30 cellular contexts compared by ENCODE assay signal in the genomic region with DNA sequence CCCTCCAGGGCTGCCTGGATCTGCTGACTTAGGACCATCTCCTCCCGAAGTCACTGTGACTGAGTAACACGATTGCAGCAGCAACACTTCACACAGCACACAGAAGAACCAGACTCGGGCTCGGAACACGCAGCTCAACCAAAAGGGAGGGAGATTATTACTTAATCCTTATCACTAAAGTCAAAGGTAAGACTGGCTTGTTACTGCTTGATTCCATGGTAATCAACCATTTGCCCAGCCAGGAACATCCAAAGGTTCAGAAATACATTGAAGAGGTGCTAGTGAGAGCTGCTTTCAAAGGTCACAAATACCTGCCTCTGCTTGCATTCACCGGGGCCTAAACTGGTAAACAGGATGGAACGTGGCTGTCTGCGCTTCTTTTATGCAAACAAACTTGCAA. TPM values are rescaled to one million over a fixed set of nuclear protein-coding genes. Genes with fewer than 3 reads are reported as not detected.
A peak's percentile ranks its signal among the peaks of the same experiment; 100 is the strongest.
DNase-seq lines count a peak whose midpoint lies in the region; ATAC-seq and TF ChIP-seq lines count a peak whose summit lies in the region.
"Had no signal": no experiment of that assay in that cellular context is flagged by ENCODE, and none has a peak within 500 bp of the region (broad histone marks: within the 10 kb centered on the region; RNA-seq: fewer than 3 reads in every experiment).

No MANE protein-coding gene starts in this region.

- H2AFZ ChIP-seq in PC-3 (ENCODE audit: low read length): no peak overlapping the region

- H3K4me3 ChIP-seq in PC-3 (ENCODE audit: low read length) (peak overlapping the region; percentile 29; the same call in 1 of the 2 replicates), lower lobe of right lung (no peak overlapping the region), suprapubic skin (no peak overlapping the region), heart right ventricle (no peak overlapping the region)
- H3K4me3 ChIP-seq: BLaER1 had no signal

- POLR2A ChIA-PET in PC-3 (lab: Charles Lee; ENCODE audit: unreplicated experiment): no interaction called here

- no peak for TF ChIP-seq EP300 in suprapubic skin (IDR thresholded peaks at IDR 0.05)

- H3K27ac ChIP-seq in PC-3 (ENCODE audit: low read length): peak overlapping the region; percentile 57
- H3K27ac ChIP-seq in foreskin keratinocyte: no peak overlapping the region
- peak overlapping the region; percentile 53 for H3K27ac ChIP-seq in lower lobe of right lung
- H3K27ac ChIP-seq in suprapubic skin: peak overlapping the region; percentile 9
- H3K27ac ChIP-seq in heart right ventricle: no peak overlapping the region
- H3K27ac ChIP-seq: BLaER1 had no signal

- H3K27ac Mint-ChIP-seq in activated naive CD8-positive, alpha-beta T cell treated with anti-CD3 and anti-CD28 coated beads, Interleukin-2, amount 50 U/mL, for 24 hours: no peak overlapping the region
- H3K27ac Mint-ChIP-seq: activated naive CD8-positive, alpha-beta T cell treated with anti-CD3 and anti-CD28 coated beads, Interleukin-2, amount 10 ng/mL, durations not matched to agents 7 days and 5 days; dendritic cell treated with granulocyte-macrophage colony-stimulating factor and Interleukin-4, amounts not matched to agents 40 ng/mL and 50 ng/mL, for 4 days; naive thymus-derived CD4-positive, alpha-beta T cell had no signal

- no peaks in the 10 kb centered on the region for H4K20me1 ChIP-seq in PC-3 (ENCODE audit: low read length)
- H4K20me1 ChIP-seq: BLaER1 had no signal

- H3K4me1 Mint-ChIP-seq in activated naive CD8-positive, alpha-beta T cell treated with anti-CD3 and anti-CD28 coated beads, Interleukin-2, amount 50 U/mL, for 24 hours: no peaks in the 10 kb centered on the region
- H3K4me1 Mint-ChIP-seq: activated naive CD8-positive, alpha-beta T cell treated with anti-CD3 and anti-CD28 coated beads, Interleukin-2, amount 10 ng/mL, durations not matched to agents 7 days and 5 days; naive thymus-derived CD4-positive, alpha-beta T cell had no signal

- H3K4me2 ChIP-seq in PC-3 (ENCODE audit: low read length): peak overlapping the region; percentile 72
- H3K4me2 ChIP-seq: BLaER1 had no signal

- no peak for TF ChIP-seq POLR2A in suprapubic skin (IDR thresholded peaks at IDR 0.05)

- peaks cover 4% of the 10 kb centered on the region for H3K27me3 Mint-ChIP-seq in activated naive CD8-positive, alpha-beta T cell treated with anti-CD3 and anti-CD28 coated beads, Interleukin-2, amount 50 U/mL, for 24 hours
- H3K27me3 Mint-ChIP-seq: dendritic cell treated with granulocyte-macrophage colony-stimulating factor and Interleukin-4, amounts not matched to agents 40 ng/mL and 50 ng/mL, for 4 days had no signal

- peaks cover 25% of the 10 kb centered on the region for H3K4me1 ChIP-seq in PC-3 (ENCODE audit: insufficient read depth, low read length)
- peaks cover 10% of the 10 kb centered on the region for H3K4me1 ChIP-seq in foreskin keratinocyte
- peaks cover 47% of the 10 kb centered on the region for H3K4me1 ChIP-seq in lower lobe of right lung
- H3K4me1 ChIP-seq in suprapubic skin: peaks cover 16% of the 10 kb centered on the region
- H3K4me1 ChIP-seq in heart right ventricle: no peaks in the 10 kb centered on the region
- H3K4me1 ChIP-seq: BLaER1 had no signal

- H3K9me3 Mint-ChIP-seq in activated naive CD8-positive, alpha-beta T cell treated with anti-CD3 and anti-CD28 coated beads, Interleukin-2, amount 50 U/mL, for 24 hours: no peaks in the 10 kb centered on the region
- H3K9me3 Mint-ChIP-seq: activated naive CD8-positive, alpha-beta T cell treated with anti-CD3 and anti-CD28 coated beads, Interleukin-2, amount 10 ng/mL, durations not matched to agents 7 days and 5 days; dendritic cell treated with granulocyte-macrophage colony-stimulating factor and Interleukin-4, amounts not matched to agents 40 ng/mL and 50 ng/mL, for 4 days had no signal

- H3K27me3 ChIP-seq in PC-3 (ENCODE audit: low read length) (no peaks in the 10 kb centered on the region), foreskin keratinocyte (no peaks in the 10 kb centered on the region), lower lobe of right lung (ENCODE audit: low read depth) (no peaks in the 10 kb centered on the region), suprapubic skin (no peaks in the 10 kb centered on the region), heart right ventricle (peaks cover 0 to 18% (median 4%) of the 10 kb centered on the region in 7 donors)
- H3K27me3 ChIP-seq: BLaER1 had no signal

- no peak for TF ChIP-seq CTCF in PC-3 (conservative IDR thresholded peaks at IDR 0.05; ENCODE audit: low read depth, low read length)
- TF ChIP-seq CTCF in foreskin keratinocyte (conservative IDR thresholded peaks at IDR 0.05): no peak
- no peak for TF ChIP-seq CTCF in lower lobe of right lung (IDR thresholded peaks at IDR 0.05)
- TF ChIP-seq CTCF in suprapubic skin (IDR thresholded peaks at IDR 0.05): no peak
- no peak for TF ChIP-seq CTCF in heart right ventricle (IDR thresholded peaks at IDR 0.05)

- DNase-seq in PC-3 (no peak), foreskin keratinocyte (no peak), lower lobe of right lung (no peak), suprapubic skin (ENCODE audit: low spot score in 2 of 2) (no peak), heart right ventricle (no peak)
- no peak for DNase-seq in activated naive CD8-positive, alpha-beta T cell treated with anti-CD3 and anti-CD28 coated beads, Interleukin-2, amount 50 U/mL, for 24 hours
- DNase-seq in stimulated activated CD4-positive, alpha-beta T cell treated with anti-CD3 and anti-CD28 coated beads, Interleukin-4, amount 100 ng/mL, for 24 hours: no peak
- DNase-seq: activated CD4-positive, alpha-beta T cell treated with anti-CD3 and anti-CD28 coated beads for 4 hours; activated gamma-delta T cell; activated naive CD8-positive, alpha-beta T cell treated with anti-CD3 and anti-CD28 coated beads, Interleukin-2, amount 10 ng/mL, durations not matched to agents 7 days and 5 days; activated T-cell treated with anti-CD3 and anti-CD28 coated beads, Interleukin-2, amount 50 U/mL, for 1 hour; central memory CD4-positive, alpha-beta T cell; Kasumi-1; mesenchymal stem cell; MV-4-11; naive thymus-derived CD4-positive, alpha-beta T cell; NCI-H146; NCI-H446; nucleus accumbens; OCI-M1; stimulated activated CD4-positive, alpha-beta T cell treated with anti-CD3 and anti-CD28 coated beads, Interleukin-2, amount 100 ng/mL, for 24 hours had no signal

- ATAC-seq in PC-3 (no peak), foreskin keratinocyte (peak; percentile 19), lower lobe of right lung (peak; percentile 32 to 57), heart right ventricle (no peak), GM18909 (IDR thresholded peaks at IDR 0.05; ENCODE audit: poor library complexity, unreplicated experiment) (no peak)
- no peak for ATAC-seq in activated naive CD8-positive, alpha-beta T cell treated with anti-CD3 and anti-CD28 coated beads, Interleukin-2, amount 50 U/mL, for 24 hours
- ATAC-seq: naive thymus-derived CD4-positive, alpha-beta T cell; Right ventricle myocardium inferior had no signal

- no peaks in the 10 kb centered on the region for H3K36me3 Mint-ChIP-seq in activated naive CD8-positive, alpha-beta T cell treated with anti-CD3 and anti-CD28 coated beads, Interleukin-2, amount 50 U/mL, for 24 hours (ENCODE audit: low read depth)
- H3K36me3 Mint-ChIP-seq: activated naive CD8-positive, alpha-beta T cell treated with anti-CD3 and anti-CD28 coated beads, Interleukin-2, amount 10 ng/mL, durations not matched to agents 7 days and 5 days; naive thymus-derived CD4-positive, alpha-beta T cell had no signal

- no peaks in the 10 kb centered on the region for H3F3A ChIP-seq in PC-3 (ENCODE audit: low read length, unreplicated experiment)

- CTCF ChIA-PET in PC-3 (lab: Charles Lee): no interaction called here

- BruUV-seq in PC-3 (replicated peaks; lab: Mats Ljungman, UMichigan): no TSS peak

- H3K36me3 ChIP-seq in PC-3 (ENCODE audit: low read depth, low read length) (no peaks in the 10 kb centered on the region), lower lobe of right lung (no peaks in the 10 kb centered on the region), suprapubic skin (no peaks in the 10 kb centered on the region), heart right ventricle (no peaks in the 10 kb centered on the region)
- H3K36me3 ChIP-seq: BLaER1 had no signal

- intact Hi-C loops in PC-3 (cut with micrococcal nuclease) (no loop called here), lower lobe of right lung (cut with DNase I) (no loop called here), heart right ventricle (cut with DNase I) (no loop called here)

- H3K79me2 ChIP-seq in PC-3 (ENCODE audit: low read length): no peaks in the 10 kb centered on the region

- 53% methylated on average over 8 of the region's 8 CpGs for WGBS in suprapubic skin
- 71 to 76% methylated on average over 8 of the region's 8 CpGs for WGBS in heart right ventricle, 2 donors

- no peak overlapping the region; the same call in 1 of the 2 replicates for H3K9ac ChIP-seq in PC-3 (ENCODE audit: low read length)
- H3K9ac ChIP-seq: BLaER1 had no signal

- no peak overlapping the region for H3K4me3 Mint-ChIP-seq in activated naive CD8-positive, alpha-beta T cell treated with anti-CD3 and anti-CD28 coated beads, Interleukin-2, amount 50 U/mL, for 24 hours
- H3K4me3 Mint-ChIP-seq: activated naive CD8-positive, alpha-beta T cell treated with anti-CD3 and anti-CD28 coated beads, Interleukin-2, amount 10 ng/mL, durations not matched to agents 7 days and 5 days; dendritic cell treated with granulocyte-macrophage colony-stimulating factor and Interleukin-4, amounts not matched to agents 40 ng/mL and 50 ng/mL, for 4 days; naive thymus-derived CD4-positive, alpha-beta T cell had no signal

- H3K9me3 ChIP-seq in PC-3 (ENCODE audit: low read length) (no peaks in the 10 kb centered on the region), lower lobe of right lung (no peaks in the 10 kb centered on the region), suprapubic skin (no peaks in the 10 kb centered on the region), heart right ventricle (no peaks in the 10 kb centered on the region)
- H3K9me3 ChIP-seq: BLaER1 had no signal

- H3K9me2 ChIP-seq in PC-3 (replicated peaks; ENCODE audit: low read length): no peaks in the 10 kb centered on the region

RNA-seq across cellular contexts. Expression of a gene that starts 7.7 kb away (rescaled TPM):
- total RNA-seq in PC-3 (2014; rRNA removed): 40.4 and 48.1 TPM in 2 replicates
- total RNA-seq in foreskin keratinocyte: not detected in 2 replicates
- not detected in 2 replicates for polyA plus RNA-seq in foreskin keratinocyte
- 527 TPM for total RNA-seq in lower lobe of right lung
- 10 to 100 TPM in 3 of 4 donors, 1 to 10 TPM in 1; 4.5 to 15.2 (median 11.3) TPM for total RNA-seq in suprapubic skin
- total RNA-seq in heart right ventricle: 1 to 10 TPM in 3 of 10 donors, under 1 TPM in 7; 0.16 to 9.7 (median 0.52) TPM
- polyA plus RNA-seq in heart right ventricle: 1 to 10 TPM in 1 of 2 donors, under 1 TPM in 1; 0.51 to 2.0 TPM
- total RNA-seq: fibroblast of lung; T-helper 2 cell treated with Interferon-gamma antibody and Interleukin-4, amounts not matched to agents 100 ng/mL and 5 ng/mL, for 36 hours had no signal
- polyA plus RNA-seq: fibroblast of lung had no signal

RNA-seq across cellular contexts. Expression of a gene that starts 38.0 kb away (rescaled TPM):
- total RNA-seq in PC-3 (2014; rRNA removed): not detected in 2 replicates
- not detected in 2 replicates for total RNA-seq in foreskin keratinocyte
- not detected in 2 replicates for polyA plus RNA-seq in foreskin keratinocyte
- not detected for total RNA-seq in lower lobe of right lung
- total RNA-seq in suprapubic skin: not detected
- total RNA-seq in heart right ventricle: under 1 TPM in 1 of 10 donors, not detected in 9; 0.51 TPM
- polyA plus RNA-seq in heart right ventricle: under 1 TPM in 1 of 2 donors, not detected in 1; 0.04 TPM
- total RNA-seq: activated CD8-positive, alpha-beta memory T cell treated with anti-CD3 and anti-CD28 coated beads for 36 hours; activated naive CD8-positive, alpha-beta T cell treated with anti-CD3 and anti-CD28 coated beads, Interleukin-2, amount 10 ng/mL, durations not matched to agents 7 days and 5 days; astrocyte; fibroblast of lung; glomerular endothelial cell; naive thymus-derived CD4-positive, alpha-beta T cell; T-helper 2 cell treated with Interferon-gamma antibody and Interleukin-4, amounts not matched to agents 100 ng/mL and 5 ng/mL, for 36 hours had no signal
- polyA plus RNA-seq: fibroblast of lung; naive thymus-derived CD4-positive, alpha-beta T cell had no signal

Comparison
In these comparisons a context has a peak if more than half of its experiments do, and no peak if none do; other contexts are left out.
1. ATAC-seq: peak in foreskin keratinocyte (single experiment) and lower lobe of right lung (2 of 2); none in PC-3 (single experiment), activated naive CD8-positive, alpha-beta T cell treated with anti-CD3 and anti-CD28 coated beads, Interleukin-2, amount 50 U/mL, for 24 hours (single experiment), heart right ventricle (0 of 8) and GM18909 (single experiment).
2. H3K27ac ChIP-seq: peak in PC-3 (single experiment), lower lobe of right lung (single experiment) and suprapubic skin (single experiment); none in foreskin keratinocyte (single experiment) and heart right ventricle (0 of 10).
3. RNA of a gene that starts 7.7 kb away (total RNA-seq): 527 TPM in lower lobe of right lung (single experiment); 40.4 to 48.1 TPM in PC-3, 4.5 to 15.2 TPM in suprapubic skin, 0.16 to 9.7 TPM in heart right ventricle and not detected in foreskin keratinocyte; every median in the first group is over 10 times any median in the second.